ENCODE assay signal across 8 cellular contexts in the genomic region with DNA sequence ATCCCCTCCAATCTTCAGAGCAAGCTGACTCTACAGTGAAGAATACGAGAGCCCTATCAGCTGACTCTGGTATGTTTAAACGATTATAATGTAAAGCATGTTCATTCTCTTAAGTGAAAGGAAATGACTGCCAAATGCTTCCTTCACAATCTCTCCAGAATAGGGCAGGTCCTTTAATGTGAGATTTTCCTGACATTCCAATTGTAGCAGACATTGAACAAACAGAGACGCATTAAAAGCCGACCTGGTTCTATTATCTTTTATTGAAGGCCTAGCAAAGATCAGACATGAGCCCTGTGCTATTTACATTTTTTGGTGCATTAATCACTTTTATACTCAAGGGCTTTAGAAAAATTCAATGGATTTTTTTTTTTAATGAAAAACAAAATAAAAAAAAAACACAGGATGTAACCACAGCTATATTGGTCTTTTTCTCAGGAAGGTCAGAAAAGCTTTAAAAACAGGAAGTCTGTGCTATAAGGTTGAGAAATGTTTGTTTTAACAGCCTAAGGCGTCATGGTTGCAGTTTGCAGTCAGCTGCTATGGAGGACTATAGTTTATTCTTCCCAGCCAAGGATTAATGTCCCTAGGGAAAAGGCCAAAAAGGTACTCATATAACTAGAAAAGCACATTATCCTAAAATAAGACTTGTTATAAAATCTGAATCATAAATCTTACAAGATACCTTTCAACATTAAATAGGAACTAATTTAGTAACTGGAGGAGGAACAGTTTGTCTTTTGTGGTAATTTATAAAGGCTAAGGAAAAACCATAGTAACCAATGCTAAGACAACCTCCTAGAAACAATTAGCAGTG.
DNase-seq lines count a peak whose midpoint lies in the region; ATAC-seq, FAIRE-seq and TF ChIP-seq lines count a peak whose summit lies in the region.

No MANE protein-coding gene starts in this region.

- peak overlapping the region in 7 of 8 donors; percentile 5 to 73 (median 35) for H3K4me3 Mint-ChIP-seq in CD4-positive, alpha-beta memory T cell

- H3K27me3 Mint-ChIP-seq in CD4-positive, alpha-beta memory T cell, result no peaks in the 10 kb centered on the region

- no peak overlapping the region for H3K27ac ChIP-seq in CD4-positive, alpha-beta memory T cell (ENCODE audit: low read depth, low read length)
- H3K27ac ChIP-seq in brain microvascular endothelial cell, result peak overlapping the region; percentile 89
- H3K27ac ChIP-seq in subcutaneous abdominal adipose tissue (ENCODE audit: low read depth, low read length), result peak overlapping the region; percentile 19

- no peaks in the 10 kb centered on the region for H3K36me3 ChIP-seq in CD4-positive, alpha-beta memory T cell (ENCODE audit: insufficient read depth, low read length)
- H3K36me3 ChIP-seq in brain microvascular endothelial cell (replicated peaks), result no peaks in the 10 kb centered on the region
- no peaks in the 10 kb centered on the region for H3K36me3 ChIP-seq in subcutaneous abdominal adipose tissue (ENCODE audit: control insufficient read depth in 5 of 5, insufficient read depth in 5 of 5, low read length in 5 of 5)

- H3K36me3 Mint-ChIP-seq in CD4-positive, alpha-beta memory T cell, result peaks cover 0 to 7% of the 10 kb centered on the region in 2 donors

- peak overlapping the region in 6 of 7 donors; percentile 31 to 87 (median 69) for H3K27ac Mint-ChIP-seq in CD4-positive, alpha-beta memory T cell

- no peak for FAIRE-seq in HTR-8/SVneo (lab: Jason Lieb, UNC)

- H3K4me1 ChIP-seq in CD4-positive, alpha-beta memory T cell (ENCODE audit: insufficient read depth, low read length), result peaks cover 20% of the 10 kb centered on the region
- peaks cover 4 to 14% (median 12%) of the 10 kb centered on the region in 5 donors for H3K4me1 ChIP-seq in subcutaneous abdominal adipose tissue (ENCODE audit: control insufficient read depth in 5 of 5, insufficient read depth in 5 of 5, low read length in 5 of 5)

- H3K4me3 ChIP-seq in CD4-positive, alpha-beta memory T cell (ENCODE audit: low read length in 2 of 2), result no peak overlapping the region
- no peak overlapping the region for H3K4me3 ChIP-seq in brain microvascular endothelial cell (ENCODE audit: low read depth, low read length)
- peak overlapping the region in 2 of 5 donors; percentile 33 to 37 for H3K4me3 ChIP-seq in subcutaneous abdominal adipose tissue (ENCODE audit: low read depth in 1 of 5, low read length in 5 of 5)

- CTCF ChIA-PET in CD4-positive, alpha-beta memory T cell (lab: Charles Lee; ENCODE audit: partially characterized antibody), result interaction anchor here (1.3 to 2.8 kb wide), 3 partner anchors 9 to 136 kb away, joined by 6 to 7 read pairs (median 7); no protein-coding TSS in a partner anchor

- H3K4me1 Mint-ChIP-seq in CD4-positive, alpha-beta memory T cell, result peaks cover 14 to 18% (median 16%) of the 10 kb centered on the region in 4 donors

- POLR2A ChIA-PET in CD4-positive, alpha-beta memory T cell (lab: Charles Lee; ENCODE audit: partially characterized antibody), result interaction anchor here (0.6 to 1.0 kb wide), 4 partner anchors 9 to 26 kb away, joined by 3 to 6 read pairs (median 4); no protein-coding TSS in a partner anchor

- H3K27me3 ChIP-seq in CD4-positive, alpha-beta memory T cell (ENCODE audit: insufficient read depth, low read length), result no peaks in the 10 kb centered on the region
- H3K27me3 ChIP-seq in brain microvascular endothelial cell (replicated peaks) (no peaks in the 10 kb centered on the region), subcutaneous abdominal adipose tissue (ENCODE audit: control insufficient read depth in 5 of 5, insufficient read depth in 4 of 5, low read length in 5 of 5) (no peaks in the 10 kb centered on the region)

- peak in 2 of 5 donors; percentile 6 to 28 for DNase-seq in CD4-positive, alpha-beta memory T cell
- DNase-seq in HTR-8/SVneo (ENCODE audit: insufficient read length, low spot score) (peak; percentile 50), NOMO-1 treated with DMSO at 0.1 percent for 48 hours (lab: John Stamatoyannopoulos, UW; ENCODE audit: unreplicated experiment) (peak; percentile 91), brain microvascular endothelial cell (peak; percentile 78), left colon (no peak)

- intact Hi-C loops in CD4-positive, alpha-beta memory T cell (cut with micrococcal nuclease), result no loop called here
- intact Hi-C loops in left colon (cut with DNase I, micrococcal nuclease), result no loop called here

- peak; percentile 89 for ATAC-seq in left colon
- ATAC-seq in HG02938 (IDR thresholded peaks at IDR 0.05; ENCODE audit: unreplicated experiment), result no peak
- no peak for ATAC-seq in GM18520 (IDR thresholded peaks at IDR 0.05; ENCODE audit: unreplicated experiment)

- H3K9me3 ChIP-seq in CD4-positive, alpha-beta memory T cell (ENCODE audit: control insufficient read depth in 1 of 2, low read length in 2 of 2), result no peaks in the 10 kb centered on the region
- H3K9me3 ChIP-seq in subcutaneous abdominal adipose tissue (ENCODE audit: control insufficient read depth in 5 of 5, low read length in 5 of 5), result no peaks in the 10 kb centered on the region

- no peaks in the 10 kb centered on the region for H3K9me3 Mint-ChIP-seq in CD4-positive, alpha-beta memory T cell

- no peak overlapping the region for H3K9ac ChIP-seq in subcutaneous abdominal adipose tissue (ENCODE audit: low read length in 5 of 5)

- TF ChIP-seq CTCF in brain microvascular endothelial cell (IDR thresholded peaks at IDR 0.05; ENCODE audit: low read depth, low read length, missing control alignments), result no peak

- in situ Hi-C loops in brain microvascular endothelial cell (cut with HindIII; ENCODE audit: low pct_ligation_motif_present, low sequenced_read_pairs), result no loop called here

Comparison
In these comparisons a context has a peak if more than half of its experiments do, and no peak if none do; other contexts are left out.
1. DNase-seq: peak in HTR-8/SVneo (single experiment), NOMO-1 treated with DMSO at 0.1 percent for 48 hours (single experiment) and brain microvascular endothelial cell (single experiment); none in left colon (0 of 2).